Comparison of ENCODE assay signal across 8 cellular contexts in genomic region chr5:110738812-110739651, GRCh38. TPM values are rescaled to one million over a fixed set of nuclear protein-coding genes. Genes with fewer than 3 reads are reported as not detected.
DNase-seq lines count a peak whose midpoint lies in the region; ATAC-seq and TF ChIP-seq lines count a peak whose summit lies in the region.

Gene SLC25A46, plus strand, starts transcription at chr5:110739007. Its CDS starts 113 bp downstream, at chr5:110739120.

- peak within 1 kb of the TSS; percentile 98 for H3K4me3 ChIP-seq in coronary artery

- DNase-seq in Ammon's horn (ENCODE audit: low spot score), result peak; percentile 93
- peak; percentile 68 to 87 for DNase-seq in NCI-H524 (lab: John Stamatoyannopoulos, UW)
- peak; percentile 97 for DNase-seq in activated CD4-positive, alpha-beta T cell treated with anti-CD3 and anti-CD28 coated beads, Interleukin-2, amount 10 ng/mL, durations not matched to agents 24 days and 14 days
- DNase-seq in coronary artery (ENCODE audit: low spot score), result peak; percentile 93
- peak; percentile 89 to 92 for DNase-seq in left colon
- peak; percentile 84 to 86 for DNase-seq in stimulated activated CD4-positive, alpha-beta T cell treated with anti-CD3 and anti-CD28 coated beads, Interleukin-2, amount 100 ng/mL, for 24 hours

- intact Hi-C loops in activated CD4-positive, alpha-beta T cell treated with anti-CD3 and anti-CD28 coated beads, Interleukin-2, amount 10 ng/mL, durations not matched to agents 24 days and 14 days (cut with micrococcal nuclease), result loop anchor here (1.0 to 5.0 kb wide), 8 partner anchors 13 to 1422 kb away; partner anchors contain the start of genes MAN2A1, PJA2, STARD4 and TMEM232
- intact Hi-C loops in left colon (cut with DNase I, micrococcal nuclease), result no loop called here

- H3K4me1 Mint-ChIP-seq in activated CD4-positive, alpha-beta T cell treated with anti-CD3 and anti-CD28 coated beads, Interleukin-2, amount 10 ng/mL, durations not matched to agents 24 days and 14 days, result peaks cover 24% of the 10 kb centered on the region

- peaks cover 5% of the 10 kb centered on the region for H3K36me3 Mint-ChIP-seq in activated CD4-positive, alpha-beta T cell treated with anti-CD3 and anti-CD28 coated beads, Interleukin-2, amount 10 ng/mL, durations not matched to agents 24 days and 14 days (ENCODE audit: low read depth)

- H3K27me3 Mint-ChIP-seq in activated CD4-positive, alpha-beta T cell treated with anti-CD3 and anti-CD28 coated beads, Interleukin-2, amount 10 ng/mL, durations not matched to agents 24 days and 14 days, result peaks cover 14% of the 10 kb centered on the region

- H3K9me3 Mint-ChIP-seq in activated CD4-positive, alpha-beta T cell treated with anti-CD3 and anti-CD28 coated beads, Interleukin-2, amount 10 ng/mL, durations not matched to agents 24 days and 14 days, result no peaks in the 10 kb centered on the region

- peak within 1 kb of the TSS; percentile 96 for H3K27ac Mint-ChIP-seq in activated CD4-positive, alpha-beta T cell treated with anti-CD3 and anti-CD28 coated beads, Interleukin-2, amount 10 ng/mL, durations not matched to agents 24 days and 14 days

- TF ChIP-seq CTCF in coronary artery (IDR thresholded peaks at IDR 0.05), result no peak

- peak; percentile 96 for TF ChIP-seq POLR2A in GM19193 (IDR thresholded peaks at IDR 0.05; ENCODE audit: extremely low read depth, insufficient read depth, insufficient read length)

- H3K4me3 Mint-ChIP-seq in activated CD4-positive, alpha-beta T cell treated with anti-CD3 and anti-CD28 coated beads, Interleukin-2, amount 10 ng/mL, durations not matched to agents 24 days and 14 days, result peak within 1 kb of the TSS; percentile 97

- peak within 1 kb of the TSS; percentile 81 to 93 for H3K27ac ChIP-seq in coronary artery

- ATAC-seq in HG03439 (IDR thresholded peaks at IDR 0.05; ENCODE audit: unreplicated experiment) (peak; percentile 97), left colon (peak; percentile 90)

RNA-seq across cellular contexts. Expression of gene SLC25A46, which starts in this region (rescaled TPM):
- total RNA-seq in activated CD4-positive, alpha-beta T cell treated with anti-CD3 and anti-CD28 coated beads, Interleukin-2, amount 10 ng/mL, durations not matched to agents 24 days and 14 days, result 47.0 and 49.4 TPM in 2 replicates
- 10 to 100 TPM; 44.7 to 54.6 TPM for total RNA-seq in left colon

Comparison
In these comparisons a context has a peak if more than half of its experiments do, and no peak if none do; other contexts are left out.
1. Peak in every context shown above with its lines: DNase-seq, ATAC-seq, H3K4me3 ChIP-seq and H3K27ac ChIP-seq.